In genomic region chr16:88747588-88748301, GRCh38 we compare ENCODE assay signal across 8 cellular contexts. TPM values are rescaled to one million over a fixed set of nuclear protein-coding genes. Genes with fewer than 3 reads are reported as not detected.
A peak's percentile ranks its signal among the peaks of the same experiment; 100 is the strongest.
DNase-seq lines count a peak whose midpoint lies in the region; ATAC-seq, FAIRE-seq and TF ChIP-seq lines count a peak whose summit lies in the region.

No MANE protein-coding gene starts in this region.

- DNase-seq in AG09309 (ENCODE audit: low read depth) (no peak), GM18507 (ENCODE audit: extremely low spot score, insufficient read length, low read depth) (peak; percentile 43), OCI-M1 (lab: John Stamatoyannopoulos, UW) (peak; percentile 84), body of pancreas (peak in 3 of 4 donors; percentile 47 to 60 (median 50)), sigmoid colon (no peak), ovary (no peak)
- DNase-seq in central memory CD4-positive, alpha-beta T cell, result no peak

- peaks cover 9% of the 10 kb centered on the region for H3K4me1 ChIP-seq in body of pancreas
- H3K4me1 ChIP-seq in sigmoid colon, result peaks cover 0 to 62% (median 57%) of the 10 kb centered on the region in 4 donors
- peaks cover 2% of the 10 kb centered on the region for H3K4me1 ChIP-seq in ovary (ENCODE audit: insufficient read depth)

- no peak overlapping the region for H3K4me3 ChIP-seq in AG09309 (ENCODE audit: control insufficient read depth, low read depth, low read length)
- no peak overlapping the region for H3K4me3 ChIP-seq in body of pancreas
- H3K4me3 ChIP-seq in sigmoid colon, result no peak overlapping the region
- no peak overlapping the region for H3K4me3 ChIP-seq in ovary

- no peaks in the 10 kb centered on the region for H3K9me3 ChIP-seq in body of pancreas
- H3K9me3 ChIP-seq in sigmoid colon, result no peaks in the 10 kb centered on the region
- H3K9me3 ChIP-seq in ovary, result no peaks in the 10 kb centered on the region

- intact Hi-C loops in body of pancreas (cut with DNase I) (no loop called here), sigmoid colon (cut with DNase I) (loop anchor here (10.0 kb wide), 1 partner anchor 467 kb away; the partner anchor contains the start of gene ZNF778), ovary (cut with DNase I) (loop anchor here in 3 of 4 donors (10.0 kb wide), 2 partner anchors 117 to 467 kb away; partner anchors contain the start of genes ZNF778 (in 2 of the 3) and PABPN1L (in 1 of the 3))

- ATAC-seq in body of pancreas (peak; percentile 34), GM18861 (IDR thresholded peaks at IDR 0.05; ENCODE audit: unreplicated experiment) (no peak)

- H3K36me3 ChIP-seq in body of pancreas (replicated peaks in 1 of 2; ENCODE audit: insufficient read depth in 1 of 2, low read depth in 2 of 2), result no peaks in the 10 kb centered on the region
- peaks cover 0 to 20% (median 4%) of the 10 kb centered on the region in 4 donors for H3K36me3 ChIP-seq in sigmoid colon
- H3K36me3 ChIP-seq in ovary, result no peaks in the 10 kb centered on the region

- TF ChIP-seq POLR2A in body of pancreas (IDR thresholded peaks at IDR 0.05), result no peak
- no peak for TF ChIP-seq POLR2A in sigmoid colon (IDR thresholded peaks at IDR 0.05)
- no peak for TF ChIP-seq POLR2A in ovary (IDR thresholded peaks at IDR 0.05)

- FAIRE-seq in GM18507 (lab: Jason Lieb, UNC), result peak; percentile 48

- no peak overlapping the region for H3K27ac ChIP-seq in body of pancreas
- H3K27ac ChIP-seq in sigmoid colon, result peak overlapping the region; percentile 77 to 87 (median 82)
- no peak overlapping the region for H3K27ac ChIP-seq in ovary

- TF ChIP-seq CTCF in AG09309 (IDR thresholded peaks at IDR 0.05; ENCODE audit: control insufficient read depth, insufficient read depth, low read depth, low read length, missing control alignments) (peak; percentile 24), body of pancreas (IDR thresholded peaks at IDR 0.05) (peak in 3 of 7 experiments; percentile 34 to 38 (median 35)), sigmoid colon (IDR thresholded peaks at IDR 0.05) (no peak), ovary (IDR thresholded peaks at IDR 0.05) (no peak)

- WGBS in body of pancreas, 2 donors, result 63 to 89% methylated on average over 5 to 26 of the region's 26 CpGs
- WGBS in sigmoid colon, 2 donors, result 69 to 81% methylated on average over 26 of the region's 26 CpGs
- whole genome bisulfite sequencing in ovary, 3 donors, result 84 to 93% (median 88%) methylated on average over 26 of the region's 26 CpGs

- no peaks in the 10 kb centered on the region for H3K27me3 ChIP-seq in body of pancreas
- H3K27me3 ChIP-seq in sigmoid colon, result no peaks in the 10 kb centered on the region
- H3K27me3 ChIP-seq in ovary, result no peaks in the 10 kb centered on the region

- TF ChIP-seq EP300 in sigmoid colon (IDR thresholded peaks at IDR 0.05) (no peak), ovary (IDR thresholded peaks at IDR 0.05) (no peak)

RNA-seq across cellular contexts. Expression of gene PIEZO1, which starts 37.3 kb away (rescaled TPM):
- 100 to 1,000 TPM in 1 of 2 donors, 10 to 100 TPM in 1; 61.0 to 269 TPM for total RNA-seq in body of pancreas
- 100 to 1,000 TPM in 3 of 4 donors, 10 to 100 TPM in 1; 97.4 to 242 (median 158) TPM for total RNA-seq in sigmoid colon
- polyA plus RNA-seq in sigmoid colon, result 100 to 1,000 TPM in 1 of 3 donors, 10 to 100 TPM in 2; 18.0 to 169 (median 29.4) TPM
- total RNA-seq in ovary, result 10 to 100 TPM; 27.8 to 93.5 (median 49.1) TPM
- polyA plus RNA-seq in ovary, result 10 to 100 TPM; 13.0 to 62.1 TPM

RNA-seq across cellular contexts. Expression of gene CTU2, which starts 41.4 kb away (rescaled TPM):
- 10 to 100 TPM in 1 of 2 donors, 1 to 10 TPM in 1; 5.7 to 10.2 TPM for total RNA-seq in body of pancreas
- 10 to 100 TPM in 3 of 4 donors, 1 to 10 TPM in 1; 6.1 to 11.7 (median 10.7) TPM for total RNA-seq in sigmoid colon
- polyA plus RNA-seq in sigmoid colon, result 10 to 100 TPM in 1 of 3 donors, 1 to 10 TPM in 2; 8.4 to 16.3 (median 9.2) TPM
- 10 to 100 TPM in 6 of 7 donors, 1 to 10 TPM in 1; 8.2 to 36.5 (median 20.5) TPM for total RNA-seq in ovary
- polyA plus RNA-seq in ovary, result 10 to 100 TPM in 1 of 2 donors, under 1 TPM in 1; 0.45 to 12.9 TPM

RNA-seq across cellular contexts. Expression of gene RNF166, which starts 41.5 kb away (rescaled TPM):
- total RNA-seq in body of pancreas (10 to 100 TPM; 16.6 to 27.7 TPM), sigmoid colon (10 to 100 TPM; 16.0 to 21.4 (median 17.9) TPM), ovary (10 to 100 TPM; 17.3 to 26.5 (median 22.2) TPM)
- polyA plus RNA-seq in sigmoid colon (10 to 100 TPM in 1 of 3 donors, 1 to 10 TPM in 2; 5.4 to 34.8 (median 6.2) TPM), ovary (10 to 100 TPM in 1 of 2 donors, 1 to 10 TPM in 1; 4.7 to 14.0 TPM)

RNA-seq across cellular contexts. Expression of gene CDT1, which starts 55.8 kb away (rescaled TPM):
- total RNA-seq in body of pancreas (1 to 10 TPM in 1 of 2 donors, not detected in 1; 7.6 TPM), sigmoid colon (1 to 10 TPM in 1 of 4 donors, under 1 TPM in 2, not detected in 1; 0.71 to 3.0 (median 0.81) TPM), ovary (1 to 10 TPM in 4 of 7 donors, under 1 TPM in 2, not detected in 1; 0.66 to 3.2 (median 1.5) TPM)
- polyA plus RNA-seq in sigmoid colon (10 to 100 TPM in 1 of 3 donors, 1 to 10 TPM in 2; 3.6 to 17.4 (median 6.9) TPM), ovary (under 1 TPM; 0.18 to 0.56 TPM)

Comparison
In these comparisons a context has a peak if more than half of its experiments do, and no peak if none do; other contexts are left out.
1. DNase-seq: peak in GM18507 (single experiment), OCI-M1 (single experiment) and body of pancreas (3 of 4); none in AG09309 (single experiment), sigmoid colon (single experiment), ovary (0 of 5) and central memory CD4-positive, alpha-beta T cell (single experiment).
2. H3K27ac ChIP-seq: peak in sigmoid colon (4 of 4); none in body of pancreas (0 of 4) and ovary (0 of 2).